In genomic region chr10:17235136-17235535, GRCh38 we compare ENCODE assay signal across 13 cellular contexts. TPM values are rescaled to one million over a fixed set of nuclear protein-coding genes. Genes with fewer than 3 reads are reported as not detected.
DNase-seq lines count a peak whose midpoint lies in the region; ATAC-seq and TF ChIP-seq lines count a peak whose summit lies in the region.
"Had no signal": no experiment of that assay in that cellular context is flagged by ENCODE, and none has a peak within 500 bp of the region (broad histone marks: within the 10 kb centered on the region; RNA-seq: fewer than 3 reads in every experiment).

No MANE protein-coding gene starts in this region.

- no peaks in the 10 kb centered on the region for H3K9me3 Mint-ChIP-seq in dendritic cell treated with granulocyte-macrophage colony-stimulating factor and Interleukin-4, amounts not matched to agents 40 ng/mL and 50 ng/mL, for 4 days
- H3K9me3 Mint-ChIP-seq in T-cell = no peaks in the 10 kb centered on the region

- ATAC-seq in GM19328 (IDR thresholded peaks at IDR 0.05; ENCODE audit: unreplicated experiment) (no peak), T-cell (replicated peaks in 1 of 4) (no peak)

- H3K4me3 ChIP-seq in BJ (ENCODE audit: low read depth, low read length) (no peak overlapping the region), neuron (ENCODE audit: low read length) (peak overlapping the region; percentile 15), sigmoid colon (peak overlapping the region in 1 of 4 donors; percentile 13), H7 (ENCODE audit: insufficient read depth, low read depth, low read length) (no peak overlapping the region)
- H3K4me3 ChIP-seq: HAP-1 had no signal

- TF ChIP-seq CTCF in BJ (IDR thresholded peaks at IDR 0.05; ENCODE audit: insufficient read depth, low read depth, low read length) (peak; percentile 35; the same call in 1 of the 2 replicates), sigmoid colon (IDR thresholded peaks at IDR 0.05) (no peak)

- peak overlapping the region in 2 of 4 donors; percentile 86 to 97 for H3K27ac ChIP-seq in sigmoid colon

- H3K36me3 Mint-ChIP-seq in dendritic cell treated with granulocyte-macrophage colony-stimulating factor and Interleukin-4, amounts not matched to agents 40 ng/mL and 50 ng/mL, for 4 days (ENCODE audit: low read depth) = peaks cover 83% of the 10 kb centered on the region
- H3K36me3 Mint-ChIP-seq in T-cell = peaks cover 58% of the 10 kb centered on the region

- H3K27me3 ChIP-seq in BJ (ENCODE audit: control insufficient read depth, insufficient read depth, low read length) = no peaks in the 10 kb centered on the region
- no peaks in the 10 kb centered on the region for H3K27me3 ChIP-seq in neuron (ENCODE audit: insufficient read depth, low read length)
- H3K27me3 ChIP-seq in sigmoid colon = no peaks in the 10 kb centered on the region
- H3K27me3 ChIP-seq in H7 (ENCODE audit: control insufficient read depth, insufficient read depth, low read length) = no peaks in the 10 kb centered on the region
- H3K27me3 ChIP-seq: Peyer's patch had no signal

- DNase-seq in BJ (ENCODE audit: low read depth) (no peak), HK-2 (ENCODE audit: unreplicated experiment) (peak; percentile 11), sigmoid colon (no peak), H7 (no peak), T-cell (no peak)
- DNase-seq: activated CD8-positive, alpha-beta memory T cell treated with anti-CD3 and anti-CD28 coated beads, Interleukin-2, amount 50 U/mL, for 48 hours; foreskin melanocyte; Peyer's patch; substantia nigra had no signal

- 84 to 86% methylated on average over 8 of the region's 8 CpGs for WGBS in sigmoid colon, 2 donors

- peaks cover 51% of the 10 kb centered on the region for H3K4me1 ChIP-seq in neuron (ENCODE audit: insufficient read depth, low read length)
- peaks cover 0 to 49% (median 23%) of the 10 kb centered on the region in 4 donors for H3K4me1 ChIP-seq in sigmoid colon

- H3K27ac Mint-ChIP-seq in dendritic cell treated with granulocyte-macrophage colony-stimulating factor and Interleukin-4, amounts not matched to agents 40 ng/mL and 50 ng/mL, for 4 days = peak overlapping the region; percentile 100
- H3K27ac Mint-ChIP-seq in T-cell = peak overlapping the region in 1 of 2 donors; percentile 86

- H3K27me3 Mint-ChIP-seq in dendritic cell treated with granulocyte-macrophage colony-stimulating factor and Interleukin-4, amounts not matched to agents 40 ng/mL and 50 ng/mL, for 4 days = no peaks in the 10 kb centered on the region
- no peaks in the 10 kb centered on the region for H3K27me3 Mint-ChIP-seq in T-cell

- no peak overlapping the region for H2AFZ ChIP-seq in neuron (ENCODE audit: low read depth, low read length)

- H3K9me3 ChIP-seq in neuron (ENCODE audit: low read length) (no peaks in the 10 kb centered on the region), sigmoid colon (no peaks in the 10 kb centered on the region)
- H3K9me3 ChIP-seq: Peyer's patch had no signal

- no peak for TF ChIP-seq EP300 in sigmoid colon (IDR thresholded peaks at IDR 0.05)

- no peak for TF ChIP-seq POLR2A in sigmoid colon (IDR thresholded peaks at IDR 0.05)

- POLR2A ChIA-PET in BJ (lab: Charles Lee) = no interaction called here
- POLR2A ChIA-PET in T-cell (lab: Charles Lee) = interaction anchor here in 1 of 2 donors (0.7 kb wide), 1 partner anchor 19 kb away, joined by 4 read pairs; no protein-coding TSS in a partner anchor

- intact Hi-C loops in dendritic cell treated with granulocyte-macrophage colony-stimulating factor and Interleukin-4, amounts not matched to agents 40 ng/mL and 50 ng/mL, for 4 days (cut with micrococcal nuclease) = no loop called here
- intact Hi-C loops in sigmoid colon (cut with DNase I) = no loop called here

- H3K4me3 Mint-ChIP-seq in dendritic cell treated with granulocyte-macrophage colony-stimulating factor and Interleukin-4, amounts not matched to agents 40 ng/mL and 50 ng/mL, for 4 days = peak overlapping the region; percentile 31
- peak overlapping the region in 1 of 3 donors; percentile 17 for H3K4me3 Mint-ChIP-seq in T-cell

- CTCF ChIA-PET in BJ (lab: Yijun Ruan, JAX) (interaction anchor here (0.9 to 1.3 kb wide), 3 partner anchors 24 to 204 kb away, joined by 3 to 4 read pairs (median 3); no protein-coding TSS in a partner anchor), T-cell (lab: Charles Lee) (no interaction called here)

- peaks cover 21% of the 10 kb centered on the region for H3K36me3 ChIP-seq in BJ (ENCODE audit: control insufficient read depth, insufficient read depth, low read length)
- peaks cover 68% of the 10 kb centered on the region for H3K36me3 ChIP-seq in neuron (ENCODE audit: insufficient read depth, low read length)
- H3K36me3 ChIP-seq in sigmoid colon = peaks cover 35 to 68% (median 37%) of the 10 kb centered on the region in 4 donors
- peaks cover 24% of the 10 kb centered on the region for H3K36me3 ChIP-seq in H7 (replicated peaks; ENCODE audit: control insufficient read depth, insufficient read depth, low read length)

- H3K4me1 Mint-ChIP-seq in dendritic cell treated with granulocyte-macrophage colony-stimulating factor and Interleukin-4, amounts not matched to agents 40 ng/mL and 50 ng/mL, for 4 days (ENCODE audit: low read depth) = peaks cover 26% of the 10 kb centered on the region
- peaks cover 45 to 58% (median 57%) of the 10 kb centered on the region in 3 donors for H3K4me1 Mint-ChIP-seq in T-cell

RNA-seq across cellular contexts. Expression of gene VIM, which starts 7.1 kb away (rescaled TPM):
- polyA plus RNA-seq in BJ (2011; rRNA removed) (3,965 and 5,431 TPM in 2 replicates), sigmoid colon (100 to 1,000 TPM; 112 to 730 (median 484) TPM)
- 2,786 and 3,002 TPM in 2 replicates for polyA minus RNA-seq in BJ (2011; rRNA and poly(A)+ RNA removed)
- total RNA-seq in sigmoid colon (1,000 to 10,000 TPM in 3 of 4 donors, 100 to 1,000 TPM in 1; 930 to 1,636 (median 1,211) TPM), T-cell (1,000 to 10,000 TPM in 4 of 5 donors, 100 to 1,000 TPM in 1; 704 to 1,632 (median 1,212) TPM)
- total RNA-seq in H7 (2014; rRNA removed; shearing (Covaris generic)) = 1,966 TPM in 2 replicates

RNA-seq across cellular contexts. Expression of gene TRDMT1, which starts 33.7 kb away (rescaled TPM):
- polyA plus RNA-seq in BJ (2011; rRNA removed) (2.4 and 4.2 TPM in 2 replicates), sigmoid colon (1 to 10 TPM; 1.2 to 2.3 (median 2.3) TPM)
- 3.0 and 4.0 TPM in 2 replicates for polyA minus RNA-seq in BJ (2011; rRNA and poly(A)+ RNA removed)
- total RNA-seq in sigmoid colon (10 to 100 TPM in 1 of 4 donors, 1 to 10 TPM in 3; 7.5 to 13.6 (median 8.4) TPM), T-cell (10 to 100 TPM; 14.1 to 22.6 (median 20.5) TPM)
- 8.0 and 8.6 TPM in 2 replicates for total RNA-seq in H7 (2014; rRNA removed; shearing (Covaris generic))
